Comparison of ENCODE assay signal across 2 cellular contexts in the genomic region with DNA sequence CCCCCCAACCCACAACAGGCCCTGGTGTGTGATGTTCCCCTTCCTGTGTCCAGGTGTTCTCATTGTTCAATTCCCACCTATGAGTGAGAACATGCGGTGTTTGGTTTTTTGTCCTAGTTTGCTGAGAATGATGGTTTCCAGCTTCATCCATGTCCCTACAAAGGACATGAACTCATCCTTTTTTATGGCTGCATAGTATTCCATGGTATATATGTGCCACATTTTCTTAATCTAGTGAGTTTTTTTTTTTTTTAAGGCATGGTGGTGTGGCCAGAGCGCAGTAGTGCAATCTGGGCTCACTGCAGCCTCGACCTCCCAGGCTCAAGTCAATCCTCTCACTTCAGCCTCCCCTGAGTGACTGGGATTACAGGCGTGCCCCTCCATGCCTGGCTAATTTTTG. TPM values are rescaled to one million over a fixed set of nuclear protein-coding genes. Genes with fewer than 3 reads are reported as not detected.
"Had no signal": no experiment of that assay in that cellular context is flagged by ENCODE, and none has a peak within 500 bp of the region (broad histone marks: within the 10 kb centered on the region; RNA-seq: fewer than 3 reads in every experiment).

No MANE protein-coding gene starts in this region.

RNA-seq across cellular contexts. Expression of a gene that starts 24.6 kb away (rescaled TPM):
- total RNA-seq: astrocyte had no signal
- polyA plus RNA-seq: cardiac muscle cell had no signal
